Comparison of ENCODE assay signal across 18 cellular contexts in the genomic region with DNA sequence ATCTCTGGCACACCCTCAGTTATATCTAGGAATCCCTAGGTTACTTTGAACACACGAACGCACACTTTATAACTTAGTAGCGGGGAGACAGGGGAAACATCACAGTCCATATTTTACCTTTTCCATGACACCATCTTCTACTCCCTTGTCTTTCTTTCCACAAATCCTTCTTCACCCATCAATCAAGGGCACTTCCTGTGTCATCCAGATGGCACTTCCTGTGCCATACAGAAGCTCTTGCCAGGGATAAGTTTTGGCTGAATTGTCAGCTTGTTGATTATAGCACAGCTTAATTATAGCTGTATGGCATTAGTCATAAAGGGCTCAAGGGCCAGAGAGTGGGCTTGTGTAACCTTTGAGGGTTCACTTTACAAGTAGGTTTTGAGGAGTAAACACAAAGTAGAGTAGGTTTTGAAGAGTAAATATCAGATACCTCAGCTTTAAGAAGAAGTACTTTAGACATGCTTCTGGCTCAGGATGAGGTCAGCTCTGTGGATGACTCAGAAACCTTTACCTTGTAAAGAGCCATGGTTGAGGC.
DNase-seq lines count a peak whose midpoint lies in the region; ATAC-seq and TF ChIP-seq lines count a peak whose summit lies in the region.
"Had no signal": no experiment of that assay in that cellular context is flagged by ENCODE, and none has a peak within 500 bp of the region (broad histone marks: within the 10 kb centered on the region; RNA-seq: fewer than 3 reads in every experiment).

No MANE protein-coding gene starts in this region.

- H3K27me3 Mint-ChIP-seq in activated T-helper 17 cell treated with anti-CD3 and anti-CD28 coated beads, Interleukin-2, amount 50 U/mL, for 72 hours = no peaks in the 10 kb centered on the region

- peaks cover 5% of the 10 kb centered on the region for H3K4me1 Mint-ChIP-seq in activated T-helper 17 cell treated with anti-CD3 and anti-CD28 coated beads, Interleukin-2, amount 50 U/mL, for 72 hours
- H3K4me1 Mint-ChIP-seq: CD14-positive monocyte had no signal

- TF ChIP-seq CTCF in parathyroid adenoma (IDR thresholded peaks at IDR 0.05) = no peak

- H2AFZ ChIP-seq in parathyroid adenoma = no peak overlapping the region

- H3K4me2 ChIP-seq in parathyroid adenoma (ENCODE audit: low read length) = peak overlapping the region; percentile 7
- H3K4me2 ChIP-seq: A549 had no signal

- H3K27ac ChIP-seq in parathyroid adenoma = no peak overlapping the region
- H3K27ac ChIP-seq: A549, coronary artery, gastrocnemius medialis, tibial nerve had no signal

- H3K4me3 Mint-ChIP-seq in activated T-helper 17 cell treated with anti-CD3 and anti-CD28 coated beads, Interleukin-2, amount 50 U/mL, for 72 hours = peak overlapping the region; percentile 6
- H3K4me3 Mint-ChIP-seq: activated CD4-positive, alpha-beta T cell treated with anti-CD3 and anti-CD28 coated beads, Interleukin-2, amount 10 ng/mL, durations not matched to agents 7 days and 5 days; CD14-positive monocyte had no signal

- ATAC-seq in activated T-helper 17 cell treated with anti-CD3 and anti-CD28 coated beads, Interleukin-2, amount 50 U/mL, for 72 hours (replicated peaks) = peak; percentile 92
- ATAC-seq in Right ventricle myocardium superior (ENCODE audit: poor library complexity) = no peak
- ATAC-seq: A549, gastrocnemius medialis, left lobe of liver had no signal

- H3K4me1 ChIP-seq in parathyroid adenoma = no peaks in the 10 kb centered on the region
- H3K4me1 ChIP-seq: gastrocnemius medialis, tibial nerve had no signal

- no peaks in the 10 kb centered on the region for H3K36me3 ChIP-seq in parathyroid adenoma (ENCODE audit: control insufficient read depth, insufficient read depth, low read length)
- H3K36me3 ChIP-seq: gastrocnemius medialis, tibial nerve had no signal

- H3K9me3 ChIP-seq in parathyroid adenoma (ENCODE audit: control insufficient read depth, low read length) = no peaks in the 10 kb centered on the region
- H3K9me3 ChIP-seq: A549, gastrocnemius medialis had no signal

- H3K9me3 Mint-ChIP-seq in activated T-helper 17 cell treated with anti-CD3 and anti-CD28 coated beads, Interleukin-2, amount 50 U/mL, for 72 hours = no peaks in the 10 kb centered on the region

- peak; percentile 6 for DNase-seq in NCI-H1105 treated with DMSO at 0.1 percent for 48 hours (lab: John Stamatoyannopoulos, UW)
- no peak for DNase-seq in NCI-H1105 (lab: John Stamatoyannopoulos, UW)
- DNase-seq in HT1080 (ENCODE audit: low read depth) = peak; percentile 81
- no peak for DNase-seq in stimulated activated CD4-positive, alpha-beta T cell treated with anti-CD3 and anti-CD28 coated beads, Interleukin-2, amount 100 ng/mL, for 48 hours
- no peak for DNase-seq in Right ventricle myocardium superior
- DNase-seq in glomerular visceral epithelial cell (ENCODE audit: extremely low spot score) = no peak
- DNase-seq: activated CD4-positive, alpha-beta T cell treated with anti-CD3 and anti-CD28 coated beads, Interleukin-2, amount 10 ng/mL, durations not matched to agents 7 days and 5 days; DMS79 treated with DMSO at 0.1 percent for 48 hours; gastrocnemius medialis; IMR-90; SIG-M5 had no signal

- no peak overlapping the region for H3K4me3 ChIP-seq in parathyroid adenoma (ENCODE audit: low read depth, low read length)
- H3K4me3 ChIP-seq: A549, coronary artery, gastrocnemius medialis, tibial nerve had no signal

- H3K27ac Mint-ChIP-seq in activated T-helper 17 cell treated with anti-CD3 and anti-CD28 coated beads, Interleukin-2, amount 50 U/mL, for 72 hours = no peak overlapping the region
- H3K27ac Mint-ChIP-seq: activated CD4-positive, alpha-beta T cell treated with anti-CD3 and anti-CD28 coated beads, Interleukin-2, amount 10 ng/mL, durations not matched to agents 7 days and 5 days; CD14-positive monocyte had no signal

- intact Hi-C loops in Right ventricle myocardium superior (cut with DNase I) = no loop called here

- no peaks in the 10 kb centered on the region for H3K79me2 ChIP-seq in parathyroid adenoma

- no peaks in the 10 kb centered on the region for H3K36me3 Mint-ChIP-seq in activated T-helper 17 cell treated with anti-CD3 and anti-CD28 coated beads, Interleukin-2, amount 50 U/mL, for 72 hours (ENCODE audit: low read depth)
- H3K36me3 Mint-ChIP-seq: CD14-positive monocyte had no signal

- H3K9ac ChIP-seq in parathyroid adenoma = no peak overlapping the region

- no peaks in the 10 kb centered on the region for H3K27me3 ChIP-seq in parathyroid adenoma (ENCODE audit: control insufficient read depth, insufficient read depth, low read length)
- H3K27me3 ChIP-seq: gastrocnemius medialis, tibial nerve had no signal

Comparison
In these comparisons a context has a peak if more than half of its experiments do, and no peak if none do; other contexts are left out.
1. DNase-seq: peak in NCI-H1105 treated with DMSO at 0.1 percent for 48 hours (single experiment) and HT1080 (single experiment); none in NCI-H1105 (single experiment), stimulated activated CD4-positive, alpha-beta T cell treated with anti-CD3 and anti-CD28 coated beads, Interleukin-2, amount 100 ng/mL, for 48 hours (0 of 2), Right ventricle myocardium superior (single experiment) and glomerular visceral epithelial cell (single experiment).